Comparison of ENCODE assay signal across 17 cellular contexts in genomic region chr11:61090982-61091372, GRCh38. TPM values are rescaled to one million over a fixed set of nuclear protein-coding genes. Genes with fewer than 3 reads are reported as not detected.
DNase-seq lines count a peak whose midpoint lies in the region; ATAC-seq and TF ChIP-seq lines count a peak whose summit lies in the region.
"Had no signal": no experiment of that assay in that cellular context is flagged by ENCODE, and none has a peak within 500 bp of the region (broad histone marks: within the 10 kb centered on the region; RNA-seq: fewer than 3 reads in every experiment).

No MANE protein-coding gene starts in this region.

- no peak for DNase-seq in stimulated activated naive CD8-positive, alpha-beta T cell treated with anti-CD3 and anti-CD28 coated beads, Interleukin-15, Interleukin-2, amounts not matched to agents 100 U/mL and 50 U/mL, for 24 hours
- no peak for DNase-seq in T-helper 2 cell treated with Interferon-gamma antibody and Interleukin-4, amounts not matched to agents 5 μg/mL and 100 μg/mL, for 36 hours (ENCODE audit: low spot score)
- DNase-seq in effector memory CD4-positive, alpha-beta T cell = no peak
- DNase-seq in upper lobe of left lung = peak in 1 of 2 donors; percentile 12
- no peak for DNase-seq in brain microvascular endothelial cell
- DNase-seq in A673 (ENCODE audit: low spot score) = no peak
- no peak for DNase-seq in medulla oblongata (ENCODE audit: extremely low spot score)
- DNase-seq: amniotic stem cell, MM.1S, NCI-H2029 treated with DMSO at 0.1 percent for 48 hours, NCI-H526 treated with DMSO at 0.1 percent for 48 hours, occipital lobe, PC-3, thyroid gland had no signal

- H3K27me3 Mint-ChIP-seq in stimulated activated naive CD8-positive, alpha-beta T cell treated with anti-CD3 and anti-CD28 coated beads, Interleukin-15, Interleukin-2, amounts not matched to agents 100 ng/mL and 50 ng/mL, for 24 hours = no peaks in the 10 kb centered on the region
- H3K27me3 Mint-ChIP-seq in T-helper 2 cell treated with Interferon-gamma antibody and Interleukin-4, amounts not matched to agents 5 μg/mL and 100 μg/mL, for 36 hours (ENCODE audit: low read depth) = no peaks in the 10 kb centered on the region

- peaks cover 19% of the 10 kb centered on the region for H3K36me3 Mint-ChIP-seq in stimulated activated naive CD8-positive, alpha-beta T cell treated with anti-CD3 and anti-CD28 coated beads, Interleukin-15, Interleukin-2, amounts not matched to agents 100 ng/mL and 50 ng/mL, for 24 hours (ENCODE audit: low read depth)
- peaks cover 6% of the 10 kb centered on the region for H3K36me3 Mint-ChIP-seq in T-helper 2 cell treated with Interferon-gamma antibody and Interleukin-4, amounts not matched to agents 5 μg/mL and 100 μg/mL, for 36 hours (ENCODE audit: low read depth)

- no peak for ATAC-seq in stimulated activated naive CD8-positive, alpha-beta T cell treated with anti-CD3 and anti-CD28 coated beads, Interleukin-15, Interleukin-2, amounts not matched to agents 100 U/mL and 50 U/mL, for 24 hours
- ATAC-seq in upper lobe of left lung (ENCODE audit: low FRiP score in 2 of 2) = peak; percentile 14 to 28
- ATAC-seq: PC-3 had no signal

- intact Hi-C loops in A673 (cut with micrococcal nuclease; ENCODE audit: unreplicated experiment) = no loop called here

- H3K27ac Mint-ChIP-seq in stimulated activated naive CD8-positive, alpha-beta T cell treated with anti-CD3 and anti-CD28 coated beads, Interleukin-15, Interleukin-2, amounts not matched to agents 100 ng/mL and 50 ng/mL, for 24 hours = peak overlapping the region; percentile 95
- peak overlapping the region; percentile 98 for H3K27ac Mint-ChIP-seq in T-helper 2 cell treated with Interferon-gamma antibody and Interleukin-4, amounts not matched to agents 5 μg/mL and 100 μg/mL, for 36 hours
- H3K27ac Mint-ChIP-seq: mesothelial cell of epicardium had no signal

- peak overlapping the region; percentile 66 for H3K27ac ChIP-seq in effector memory CD4-positive, alpha-beta T cell (ENCODE audit: insufficient read depth, low read length, poor library complexity, severe bottlenecking)
- no peak overlapping the region for H3K27ac ChIP-seq in upper lobe of left lung
- H3K27ac ChIP-seq in brain microvascular endothelial cell = no peak overlapping the region
- H3K27ac ChIP-seq in A673 (ENCODE audit: low read depth, low read length, poor library complexity, severe bottlenecking) = no peak overlapping the region
- H3K27ac ChIP-seq: thyroid gland had no signal

- in situ Hi-C loops in brain microvascular endothelial cell (cut with HindIII; ENCODE audit: low pct_ligation_motif_present, low sequenced_read_pairs) = no loop called here

- TF ChIP-seq CTCF in upper lobe of left lung (IDR thresholded peaks at IDR 0.05) = no peak
- TF ChIP-seq CTCF in brain microvascular endothelial cell (IDR thresholded peaks at IDR 0.05; ENCODE audit: low read depth, low read length, missing control alignments) = no peak
- TF ChIP-seq CTCF in A673 (conservative IDR thresholded peaks at IDR 0.05; ENCODE audit: low read depth, low read length) = no peak

- POLR2A ChIA-PET in A673 (lab: Charles Lee; ENCODE audit: low non-redundant PET) = no interaction called here

- H3K4me3 Mint-ChIP-seq in stimulated activated naive CD8-positive, alpha-beta T cell treated with anti-CD3 and anti-CD28 coated beads, Interleukin-15, Interleukin-2, amounts not matched to agents 100 ng/mL and 50 ng/mL, for 24 hours = peak overlapping the region; percentile 90
- peak overlapping the region; percentile 92 for H3K4me3 Mint-ChIP-seq in T-helper 2 cell treated with Interferon-gamma antibody and Interleukin-4, amounts not matched to agents 5 μg/mL and 100 μg/mL, for 36 hours
- H3K4me3 Mint-ChIP-seq: mesothelial cell of epicardium had no signal

- BruUV-seq in A673 (replicated peaks; lab: Mats Ljungman, UMichigan) = no TSS peak

- no peaks in the 10 kb centered on the region for H3K9me3 ChIP-seq in effector memory CD4-positive, alpha-beta T cell (ENCODE audit: control insufficient read depth, low read length)
- H3K9me3 ChIP-seq in upper lobe of left lung (no peaks in the 10 kb centered on the region), A673 (ENCODE audit: low read depth, low read length, poor library complexity, severe bottlenecking) (no peaks in the 10 kb centered on the region)
- H3K9me3 ChIP-seq: thyroid gland had no signal

- H3K36me3 ChIP-seq in effector memory CD4-positive, alpha-beta T cell (ENCODE audit: control insufficient read depth, insufficient read depth, low read length) = no peaks in the 10 kb centered on the region
- H3K36me3 ChIP-seq in upper lobe of left lung (no peaks in the 10 kb centered on the region), brain microvascular endothelial cell (replicated peaks) (no peaks in the 10 kb centered on the region), A673 (ENCODE audit: insufficient read depth, low read length, poor library complexity, severe bottlenecking) (no peaks in the 10 kb centered on the region)
- H3K36me3 ChIP-seq: thyroid gland had no signal

- H3K4me1 ChIP-seq in effector memory CD4-positive, alpha-beta T cell (ENCODE audit: control insufficient read depth, insufficient read depth, low read length, poor library complexity, severe bottlenecking) = peaks cover 31% of the 10 kb centered on the region
- H3K4me1 ChIP-seq in upper lobe of left lung (peaks cover 0 to 4% (median 0%) of the 10 kb centered on the region in 4 donors), A673 (ENCODE audit: insufficient read depth, low read length, poor library complexity, severe bottlenecking) (no peaks in the 10 kb centered on the region)
- H3K4me1 ChIP-seq: thyroid gland had no signal

- H3K27me3 ChIP-seq in effector memory CD4-positive, alpha-beta T cell (replicated peaks; ENCODE audit: control insufficient read depth, insufficient read depth, low read length, poor library complexity, severe bottlenecking) = no peaks in the 10 kb centered on the region
- H3K27me3 ChIP-seq in upper lobe of left lung (no peaks in the 10 kb centered on the region), brain microvascular endothelial cell (replicated peaks) (no peaks in the 10 kb centered on the region), A673 (replicated peaks; ENCODE audit: insufficient read depth, low read depth, low read length, poor library complexity) (no peaks in the 10 kb centered on the region)
- H3K27me3 ChIP-seq: thyroid gland had no signal

- CTCF ChIA-PET in A673 (lab: Charles Lee) = no interaction called here

- peaks cover 82% of the 10 kb centered on the region for H3K4me1 Mint-ChIP-seq in stimulated activated naive CD8-positive, alpha-beta T cell treated with anti-CD3 and anti-CD28 coated beads, Interleukin-15, Interleukin-2, amounts not matched to agents 100 ng/mL and 50 ng/mL, for 24 hours (ENCODE audit: low read depth)
- peaks cover 67% of the 10 kb centered on the region for H3K4me1 Mint-ChIP-seq in T-helper 2 cell treated with Interferon-gamma antibody and Interleukin-4, amounts not matched to agents 5 μg/mL and 100 μg/mL, for 36 hours (ENCODE audit: low read depth)
- H3K4me1 Mint-ChIP-seq: mesothelial cell of epicardium had no signal

- no peak for TF ChIP-seq EP300 in upper lobe of left lung (IDR thresholded peaks at IDR 0.05)

- H3K4me3 ChIP-seq in effector memory CD4-positive, alpha-beta T cell (ENCODE audit: insufficient read depth, low read depth, low read length, poor library complexity, severe bottlenecking) = peak overlapping the region; percentile 5
- H3K4me3 ChIP-seq in upper lobe of left lung (no peak overlapping the region), brain microvascular endothelial cell (ENCODE audit: low read depth, low read length) (no peak overlapping the region), A673 (ENCODE audit: low read depth, low read length, poor library complexity, severe bottlenecking) (no peak overlapping the region)
- H3K4me3 ChIP-seq: thyroid gland had no signal

- peaks cover 4% of the 10 kb centered on the region for H3K9me3 Mint-ChIP-seq in stimulated activated naive CD8-positive, alpha-beta T cell treated with anti-CD3 and anti-CD28 coated beads, Interleukin-15, Interleukin-2, amounts not matched to agents 100 ng/mL and 50 ng/mL, for 24 hours
- no peaks in the 10 kb centered on the region for H3K9me3 Mint-ChIP-seq in T-helper 2 cell treated with Interferon-gamma antibody and Interleukin-4, amounts not matched to agents 5 μg/mL and 100 μg/mL, for 36 hours

- WGBS in upper lobe of left lung, 2 donors = 92 to 93% methylated on average over 8 to 9 of the region's 9 CpGs

- TF ChIP-seq POLR2A in upper lobe of left lung (IDR thresholded peaks at IDR 0.05) = no peak

RNA-seq across cellular contexts. Expression of gene CD5, which starts 11.3 kb away (rescaled TPM):
- total RNA-seq in upper lobe of left lung (1 to 10 TPM; 1.2 to 3.1 (median 2.1) TPM), A673 (2021) (not detected in 2 replicates)
- total RNA-seq: mesothelial cell of epicardium, occipital lobe, SK-MEL-5 had no signal
